ENCODE assay signal across 17 cellular contexts in the genomic region with DNA sequence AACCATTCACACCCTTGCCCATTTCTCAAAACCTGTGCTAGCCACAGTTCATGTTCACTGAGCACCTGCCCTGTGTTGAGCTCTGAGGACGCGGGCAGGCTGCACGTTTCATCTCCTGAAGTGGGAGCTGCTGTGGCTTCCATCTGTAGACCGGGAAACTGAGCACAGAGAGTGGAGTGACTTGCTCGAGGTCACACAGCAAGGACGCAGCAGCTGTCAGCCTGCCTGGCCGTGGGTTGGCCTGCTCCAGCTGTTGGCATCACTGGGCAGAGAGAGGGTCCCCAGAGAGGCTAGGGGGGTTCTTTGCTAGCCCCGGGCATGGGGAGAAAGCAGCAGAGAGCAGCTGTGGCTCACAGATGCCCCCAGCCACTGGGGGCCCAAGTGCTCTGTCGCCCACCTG.
"Had no signal": no experiment of that assay in that cellular context is flagged by ENCODE, and none has a peak within 500 bp of the region (broad histone marks: within the 10 kb centered on the region; RNA-seq: fewer than 3 reads in every experiment).

No MANE protein-coding gene starts in this region.

- H3K36me3 Mint-ChIP-seq: naive thymus-derived CD4-positive, alpha-beta T cell had no signal

- DNase-seq: activated CD4-positive, alpha-beta T cell treated with anti-CD3 and anti-CD28 coated beads, Interleukin-2, amount 50 U/mL, for 48 hours; activated naive CD4-positive, alpha-beta T cell; activated naive CD8-positive, alpha-beta T cell treated with anti-CD3 and anti-CD28 coated beads, Interleukin-2, amount 10 ng/mL, durations not matched to agents 7 days and 5 days; activated T-cell treated with anti-CD3 and anti-CD28 coated beads for 4 hours; amygdala; caudate nucleus; colonic mucosa; erythroblast; left ventricle myocardium superior; mesenchymal stem cell; naive thymus-derived CD4-positive, alpha-beta T cell; nucleus accumbens; spleen; stimulated activated CD4-positive, alpha-beta T cell treated with anti-CD3 and anti-CD28 coated beads, Interleukin-4, amount 100 ng/mL, for 4 hours; stimulated activated naive CD4-positive, alpha-beta T cell; SW 1271; thyroid gland had no signal

- H3K9me3 Mint-ChIP-seq: activated naive CD8-positive, alpha-beta T cell treated with anti-CD3 and anti-CD28 coated beads, Interleukin-2, amount 10 ng/mL, durations not matched to agents 7 days and 5 days; naive thymus-derived CD4-positive, alpha-beta T cell had no signal

- H3K27ac Mint-ChIP-seq: activated naive CD8-positive, alpha-beta T cell treated with anti-CD3 and anti-CD28 coated beads, Interleukin-2, amount 10 ng/mL, durations not matched to agents 7 days and 5 days had no signal

- H3K4me3 Mint-ChIP-seq: activated naive CD8-positive, alpha-beta T cell treated with anti-CD3 and anti-CD28 coated beads, Interleukin-2, amount 10 ng/mL, durations not matched to agents 7 days and 5 days had no signal

- ATAC-seq: left ventricle myocardium superior; naive thymus-derived CD4-positive, alpha-beta T cell had no signal

- H3K27me3 Mint-ChIP-seq: activated naive CD8-positive, alpha-beta T cell treated with anti-CD3 and anti-CD28 coated beads, Interleukin-2, amount 10 ng/mL, durations not matched to agents 7 days and 5 days had no signal
